Comparison of ENCODE assay signal across 1 cellular context in the genomic region with DNA sequence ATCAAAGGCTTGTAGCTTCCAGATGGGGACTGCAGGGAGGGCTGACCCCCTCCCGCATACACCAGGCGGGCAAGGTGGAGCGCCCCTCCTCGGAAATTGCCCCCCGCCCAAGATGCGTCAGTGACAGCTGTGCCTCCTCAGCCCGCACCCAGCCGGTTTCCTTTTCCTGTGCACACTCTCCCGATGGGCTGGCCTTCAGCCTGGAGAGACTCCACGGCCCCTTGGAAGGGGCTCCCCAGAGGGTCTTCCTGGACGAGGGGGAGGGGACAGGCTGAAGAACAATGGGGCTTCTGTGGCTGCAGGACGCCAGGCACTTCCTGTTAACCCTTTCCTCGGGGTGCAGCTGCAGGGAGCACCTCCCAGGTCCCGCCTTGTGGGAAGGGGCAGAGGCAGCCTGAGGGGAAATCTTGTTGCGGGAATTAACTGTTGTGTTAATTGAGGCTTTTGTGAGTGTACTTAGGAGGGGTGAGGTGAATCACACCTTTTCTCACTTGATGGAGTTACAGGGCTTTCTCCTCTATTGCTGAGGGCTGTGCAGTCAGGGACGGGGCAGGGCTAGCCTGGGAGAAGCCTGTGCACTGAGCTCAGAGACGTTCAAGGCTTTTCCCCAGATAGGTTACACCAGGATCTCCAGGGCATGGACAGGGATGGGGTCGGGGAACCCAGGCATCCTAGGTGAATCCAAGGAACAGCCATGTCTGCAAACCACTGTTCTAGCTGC.
TF ChIP-seq lines count a peak whose summit lies in the region.

No MANE protein-coding gene starts in this region.

TF ChIP-seq in HepG2, 621 proteins besides CTCF, POLR2A, EP300 and RAD21 (continued from another document and continues in another):
- TF ChIP-seq MAZ (IDR thresholded peaks at IDR 0.05; ENCODE audit: borderline replicate concordance, low read depth, low read length) (no peak; the same call in 1 of the 2 replicates), MAZ (CRISPR knock-in tag; IDR thresholded peaks at IDR 0.05; ENCODE audit: low read depth) (0 out of 2 replicates have a peak, but pooled peaks have one; percentile 39), FOXP1 (IDR thresholded peaks at IDR 0.05) (no peak), FOXP1 (CRISPR knock-in tag; IDR thresholded peaks at IDR 0.05) (peak; percentile 52), ZNF724P (CRISPR knock-in tag; IDR thresholded peaks at IDR 0.05; ENCODE audit: borderline replicate concordance) (0 out of 2 replicates have a peak, but pooled peaks have one; percentile 32), ZNF263 (CRISPR knock-in tag; IDR thresholded peaks at IDR 0.05) (peak; percentile 99), HOXA7 (CRISPR knock-in tag; IDR thresholded peaks at IDR 0.05) (no peak), ZNF34 (CRISPR knock-in tag; IDR thresholded peaks at IDR 0.05; ENCODE audit: borderline replicate concordance) (no peak), TRIM24 (CRISPR knock-in tag; IDR thresholded peaks at IDR 0.05) (no peak), HNRNPLL (IDR thresholded peaks at IDR 0.05; ENCODE audit: low read depth, low read length, poor library complexity, severe bottlenecking) (no peak), NFYB (CRISPR knock-in tag; IDR thresholded peaks at IDR 0.05) (peak; percentile 17; the same call in 1 of the 2 replicates), RARA (CRISPR knock-in tag; IDR thresholded peaks at IDR 0.05) (peak; percentile 69), MEF2D (CRISPR knock-in tag; IDR thresholded peaks at IDR 0.05) (peak; percentile 50; the same call in 1 of the 2 replicates), SRY (CRISPR knock-in tag; IDR thresholded peaks at IDR 0.05) (no peak), ZNF460 (CRISPR knock-in tag; IDR thresholded peaks at IDR 0.05; ENCODE audit: borderline replicate concordance) (no peak; the same call in 1 of the 2 replicates), RBAK (CRISPR knock-in tag; IDR thresholded peaks at IDR 0.05) (0 out of 2 replicates have a peak, but pooled peaks have one; percentile 11), HES4 (CRISPR knock-in tag; IDR thresholded peaks at IDR 0.05; ENCODE audit: borderline replicate concordance) (no peak), POLR2G (IDR thresholded peaks at IDR 0.05; ENCODE audit: low read depth, low read length) (peak; percentile 68), ZNF292 (CRISPR knock-in tag; IDR thresholded peaks at IDR 0.05; ENCODE audit: borderline replicate concordance, low read depth) (peak; percentile 43; the same call in 1 of the 2 replicates), NR1H2 (CRISPR knock-in tag; IDR thresholded peaks at IDR 0.05; ENCODE audit: borderline replicate concordance, low read depth) (no peak), ZNF619 (CRISPR knock-in tag; IDR thresholded peaks at IDR 0.05) (no peak), ESRRA (CRISPR knock-in tag; IDR thresholded peaks at IDR 0.05; ENCODE audit: low read depth) (no peak), ZNF616 (CRISPR knock-in tag; IDR thresholded peaks at IDR 0.05; ENCODE audit: low read depth) (0 out of 2 replicates have a peak, but pooled peaks have one; percentile 44), ZSCAN21 (CRISPR knock-in tag; IDR thresholded peaks at IDR 0.05; ENCODE audit: borderline replicate concordance) (peak; percentile 50; the same call in 1 of the 2 replicates), ZBTB1 (CRISPR knock-in tag; IDR thresholded peaks at IDR 0.05; ENCODE audit: borderline replicate concordance) (peak; percentile 65; the same call in 1 of the 2 replicates), ASH2L (IDR thresholded peaks at IDR 0.05; ENCODE audit: insufficient read length, low read depth, low read length) (peak; percentile 64), SMAD1 (CRISPR knock-in tag; IDR thresholded peaks at IDR 0.05; ENCODE audit: borderline replicate concordance, low read depth) (no peak), FOXA1 (IDR thresholded peaks at IDR 0.05) (no peak), FOXA1 (CRISPR knock-in tag; IDR thresholded peaks at IDR 0.05) (no peak), KLF15 (CRISPR knock-in tag; IDR thresholded peaks at IDR 0.05; ENCODE audit: borderline replicate concordance) (no peak; the same call in 1 of the 2 replicates), ZNF816 (CRISPR knock-in tag; IDR thresholded peaks at IDR 0.05; ENCODE audit: borderline replicate concordance) (no peak), SP140L (CRISPR knock-in tag; IDR thresholded peaks at IDR 0.05; ENCODE audit: borderline replicate concordance) (no peak; the same call in 1 of the 2 replicates), SUZ12 (IDR thresholded peaks at IDR 0.05; ENCODE audit: low read depth, low read length) (no peak), ZNF660 (CRISPR knock-in tag; IDR thresholded peaks at IDR 0.05; ENCODE audit: borderline replicate concordance, low read depth) (no peak)
- TF ChIP-seq, protein P1, sequence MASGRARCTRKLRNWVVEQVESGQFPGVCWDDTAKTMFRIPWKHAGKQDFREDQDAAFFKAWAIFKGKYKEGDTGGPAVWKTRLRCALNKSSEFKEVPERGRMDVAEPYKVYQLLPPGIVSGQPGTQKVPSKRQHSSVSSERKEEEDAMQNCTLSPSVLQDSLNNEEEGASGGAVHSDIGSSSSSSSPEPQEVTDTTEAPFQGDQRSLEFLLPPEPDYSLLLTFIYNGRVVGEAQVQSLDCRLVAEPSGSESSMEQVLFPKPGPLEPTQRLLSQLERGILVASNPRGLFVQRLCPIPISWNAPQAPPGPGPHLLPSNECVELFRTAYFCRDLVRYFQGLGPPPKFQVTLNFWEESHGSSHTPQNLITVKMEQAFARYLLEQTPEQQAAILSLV (CRISPR knock-in tag; IDR thresholded peaks at IDR 0.05; ENCODE audit: borderline replicate concordance), result peak; percentile 54; the same call in 1 of the 2 replicates
- TF ChIP-seq, protein P2, sequence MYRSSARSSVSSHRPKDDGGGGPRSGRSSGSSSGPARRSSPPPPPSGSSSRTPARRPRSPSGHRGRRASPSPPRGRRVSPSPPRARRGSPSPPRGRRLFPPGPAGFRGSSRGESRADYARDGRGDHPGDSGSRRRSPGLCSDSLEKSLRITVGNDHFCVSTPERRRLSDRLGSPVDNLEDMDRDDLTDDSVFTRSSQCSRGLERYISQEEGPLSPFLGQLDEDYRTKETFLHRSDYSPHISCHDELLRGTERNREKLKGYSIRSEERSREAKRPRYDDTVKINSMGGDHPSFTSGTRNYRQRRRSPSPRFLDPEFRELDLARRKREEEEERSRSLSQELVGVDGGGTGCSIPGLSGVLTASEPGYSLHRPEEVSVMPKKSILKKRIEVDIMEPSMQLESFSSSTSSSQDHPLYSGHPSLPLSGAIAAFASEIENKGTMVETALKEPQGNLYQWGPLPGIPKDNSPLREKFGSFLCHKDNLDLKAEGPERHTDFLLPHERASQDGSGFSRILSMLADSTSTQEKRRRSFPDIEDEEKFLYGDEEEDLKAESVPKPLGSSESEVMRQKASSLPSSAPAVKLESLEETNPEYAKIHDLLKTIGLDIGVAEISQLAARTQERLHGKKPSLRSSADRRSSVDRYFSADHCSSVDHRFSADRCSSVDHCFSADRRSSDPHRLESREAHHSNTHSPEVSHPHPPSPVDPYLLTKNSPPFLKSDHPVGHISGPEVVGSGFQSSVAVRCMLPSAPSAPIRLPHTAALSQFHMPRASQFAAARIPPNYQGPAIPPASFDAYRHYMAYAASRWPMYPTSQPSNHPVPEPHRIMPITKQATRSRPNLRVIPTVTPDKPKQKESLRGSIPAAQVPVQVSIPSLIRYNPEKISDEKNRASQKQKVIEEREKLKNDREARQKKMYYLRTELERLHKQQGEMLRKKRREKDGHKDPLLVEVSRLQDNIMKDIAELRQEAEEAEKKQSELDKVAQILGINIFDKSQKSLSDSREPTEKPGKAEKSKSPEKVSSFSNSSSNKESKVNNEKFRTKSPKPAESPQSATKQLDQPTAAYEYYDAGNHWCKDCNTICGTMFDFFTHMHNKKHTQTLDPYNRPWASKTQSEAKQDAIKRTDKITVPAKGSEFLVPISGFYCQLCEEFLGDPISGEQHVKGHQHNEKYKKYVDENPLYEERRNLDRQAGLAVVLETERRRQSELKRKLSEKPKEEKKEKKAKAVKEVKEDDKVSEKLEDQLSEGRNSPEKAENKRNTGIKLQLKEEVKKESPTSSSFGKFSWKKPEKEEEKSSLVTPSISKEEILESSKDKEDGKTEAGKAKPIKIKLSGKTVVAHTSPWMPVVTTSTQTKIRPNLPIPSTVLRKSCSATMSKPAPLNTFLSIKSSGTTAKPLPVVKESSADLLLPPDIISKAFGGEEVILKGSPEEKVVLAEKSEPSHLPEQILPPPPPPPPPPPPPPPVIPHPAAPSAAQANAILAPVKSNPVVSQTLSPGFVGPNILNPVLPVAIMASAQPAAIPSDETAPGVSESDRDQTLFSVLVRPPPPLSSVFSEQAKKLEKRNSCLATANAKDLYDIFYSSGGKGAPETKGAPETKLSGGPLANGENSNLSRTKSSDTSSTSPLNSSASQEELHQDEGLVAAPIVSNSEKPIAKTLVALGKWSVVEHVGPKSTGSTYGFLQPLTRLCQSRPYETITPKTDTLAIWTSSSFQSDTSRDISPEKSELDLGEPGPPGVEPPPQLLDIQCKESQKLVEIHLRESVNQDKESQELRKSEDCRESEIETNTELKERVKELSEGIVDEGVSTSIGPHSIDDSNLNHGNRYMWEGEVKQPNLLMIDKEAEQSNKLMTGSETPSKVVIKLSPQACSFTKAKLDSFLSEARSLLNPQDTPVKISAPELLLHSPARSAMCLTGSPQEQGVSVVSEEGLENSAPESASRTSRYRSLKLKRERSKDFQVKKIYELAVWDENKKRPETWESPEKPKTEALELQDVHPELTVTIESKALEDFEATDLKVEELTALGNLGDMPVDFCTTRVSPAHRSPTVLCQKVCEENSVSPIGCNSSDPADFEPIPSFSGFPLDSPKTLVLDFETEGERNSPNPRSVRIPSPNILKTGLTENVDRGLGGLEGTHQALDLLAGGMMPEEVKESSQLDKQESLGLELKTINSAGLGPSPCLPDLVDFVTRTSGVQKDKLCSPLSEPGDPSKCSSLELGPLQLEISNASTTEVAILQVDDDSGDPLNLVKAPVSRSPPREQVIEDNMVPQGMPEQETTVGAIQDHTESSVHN (CRISPR knock-in tag; IDR thresholded peaks at IDR 0.05), result no peak
- TF ChIP-seq, protein P3, sequence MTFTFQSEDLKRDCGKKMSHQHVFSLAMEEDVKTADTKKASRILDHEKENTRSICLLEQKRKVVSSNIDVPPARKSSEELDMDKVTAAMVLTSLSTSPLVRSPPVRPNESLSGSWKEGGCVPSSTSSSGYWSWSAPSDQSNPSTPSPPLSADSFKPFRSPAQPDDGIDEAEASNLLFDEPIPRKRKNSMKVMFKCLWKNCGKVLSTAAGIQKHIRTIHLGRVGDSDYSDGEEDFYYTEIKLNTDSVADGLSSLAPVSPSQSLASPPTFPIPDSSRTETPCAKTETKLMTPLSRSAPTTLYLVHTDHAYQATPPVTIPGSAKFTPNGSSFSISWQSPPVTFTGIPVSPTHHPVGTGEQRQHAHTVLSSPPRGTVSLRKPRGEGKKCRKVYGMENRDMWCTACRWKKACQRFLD (CRISPR knock-in tag; IDR thresholded peaks at IDR 0.05; ENCODE audit: borderline replicate concordance), result no peak
- TF ChIP-seq, protein P4, sequence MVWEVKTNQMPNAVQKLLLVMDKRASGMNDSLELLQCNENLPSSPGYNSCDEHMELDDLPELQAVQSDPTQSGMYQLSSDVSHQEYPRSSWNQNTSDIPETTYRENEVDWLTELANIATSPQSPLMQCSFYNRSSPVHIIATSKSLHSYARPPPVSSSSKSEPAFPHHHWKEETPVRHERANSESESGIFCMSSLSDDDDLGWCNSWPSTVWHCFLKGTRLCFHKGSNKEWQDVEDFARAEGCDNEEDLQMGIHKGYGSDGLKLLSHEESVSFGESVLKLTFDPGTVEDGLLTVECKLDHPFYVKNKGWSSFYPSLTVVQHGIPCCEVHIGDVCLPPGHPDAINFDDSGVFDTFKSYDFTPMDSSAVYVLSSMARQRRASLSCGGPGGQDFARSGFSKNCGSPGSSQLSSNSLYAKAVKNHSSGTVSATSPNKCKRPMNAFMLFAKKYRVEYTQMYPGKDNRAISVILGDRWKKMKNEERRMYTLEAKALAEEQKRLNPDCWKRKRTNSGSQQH (CRISPR knock-in tag; IDR thresholded peaks at IDR 0.05; ENCODE audit: low read depth), result no peak; the same call in 1 of the 2 replicates
- TF ChIP-seq, protein P5, sequence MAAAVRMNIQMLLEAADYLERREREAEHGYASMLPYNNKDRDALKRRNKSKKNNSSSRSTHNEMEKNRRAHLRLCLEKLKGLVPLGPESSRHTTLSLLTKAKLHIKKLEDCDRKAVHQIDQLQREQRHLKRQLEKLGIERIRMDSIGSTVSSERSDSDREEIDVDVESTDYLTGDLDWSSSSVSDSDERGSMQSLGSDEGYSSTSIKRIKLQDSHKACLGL (CRISPR knock-in tag; IDR thresholded peaks at IDR 0.05), result no peak
- TF ChIP-seq, protein P6, sequence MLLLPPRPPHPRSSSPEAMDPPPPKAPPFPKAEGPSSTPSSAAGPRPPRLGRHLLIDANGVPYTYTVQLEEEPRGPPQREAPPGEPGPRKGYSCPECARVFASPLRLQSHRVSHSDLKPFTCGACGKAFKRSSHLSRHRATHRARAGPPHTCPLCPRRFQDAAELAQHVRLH (CRISPR knock-in tag; IDR thresholded peaks at IDR 0.05; ENCODE audit: borderline replicate concordance, low read depth), result peak; percentile 83; the same call in 1 of the 2 replicates
- TF ChIP-seq, protein P7, sequence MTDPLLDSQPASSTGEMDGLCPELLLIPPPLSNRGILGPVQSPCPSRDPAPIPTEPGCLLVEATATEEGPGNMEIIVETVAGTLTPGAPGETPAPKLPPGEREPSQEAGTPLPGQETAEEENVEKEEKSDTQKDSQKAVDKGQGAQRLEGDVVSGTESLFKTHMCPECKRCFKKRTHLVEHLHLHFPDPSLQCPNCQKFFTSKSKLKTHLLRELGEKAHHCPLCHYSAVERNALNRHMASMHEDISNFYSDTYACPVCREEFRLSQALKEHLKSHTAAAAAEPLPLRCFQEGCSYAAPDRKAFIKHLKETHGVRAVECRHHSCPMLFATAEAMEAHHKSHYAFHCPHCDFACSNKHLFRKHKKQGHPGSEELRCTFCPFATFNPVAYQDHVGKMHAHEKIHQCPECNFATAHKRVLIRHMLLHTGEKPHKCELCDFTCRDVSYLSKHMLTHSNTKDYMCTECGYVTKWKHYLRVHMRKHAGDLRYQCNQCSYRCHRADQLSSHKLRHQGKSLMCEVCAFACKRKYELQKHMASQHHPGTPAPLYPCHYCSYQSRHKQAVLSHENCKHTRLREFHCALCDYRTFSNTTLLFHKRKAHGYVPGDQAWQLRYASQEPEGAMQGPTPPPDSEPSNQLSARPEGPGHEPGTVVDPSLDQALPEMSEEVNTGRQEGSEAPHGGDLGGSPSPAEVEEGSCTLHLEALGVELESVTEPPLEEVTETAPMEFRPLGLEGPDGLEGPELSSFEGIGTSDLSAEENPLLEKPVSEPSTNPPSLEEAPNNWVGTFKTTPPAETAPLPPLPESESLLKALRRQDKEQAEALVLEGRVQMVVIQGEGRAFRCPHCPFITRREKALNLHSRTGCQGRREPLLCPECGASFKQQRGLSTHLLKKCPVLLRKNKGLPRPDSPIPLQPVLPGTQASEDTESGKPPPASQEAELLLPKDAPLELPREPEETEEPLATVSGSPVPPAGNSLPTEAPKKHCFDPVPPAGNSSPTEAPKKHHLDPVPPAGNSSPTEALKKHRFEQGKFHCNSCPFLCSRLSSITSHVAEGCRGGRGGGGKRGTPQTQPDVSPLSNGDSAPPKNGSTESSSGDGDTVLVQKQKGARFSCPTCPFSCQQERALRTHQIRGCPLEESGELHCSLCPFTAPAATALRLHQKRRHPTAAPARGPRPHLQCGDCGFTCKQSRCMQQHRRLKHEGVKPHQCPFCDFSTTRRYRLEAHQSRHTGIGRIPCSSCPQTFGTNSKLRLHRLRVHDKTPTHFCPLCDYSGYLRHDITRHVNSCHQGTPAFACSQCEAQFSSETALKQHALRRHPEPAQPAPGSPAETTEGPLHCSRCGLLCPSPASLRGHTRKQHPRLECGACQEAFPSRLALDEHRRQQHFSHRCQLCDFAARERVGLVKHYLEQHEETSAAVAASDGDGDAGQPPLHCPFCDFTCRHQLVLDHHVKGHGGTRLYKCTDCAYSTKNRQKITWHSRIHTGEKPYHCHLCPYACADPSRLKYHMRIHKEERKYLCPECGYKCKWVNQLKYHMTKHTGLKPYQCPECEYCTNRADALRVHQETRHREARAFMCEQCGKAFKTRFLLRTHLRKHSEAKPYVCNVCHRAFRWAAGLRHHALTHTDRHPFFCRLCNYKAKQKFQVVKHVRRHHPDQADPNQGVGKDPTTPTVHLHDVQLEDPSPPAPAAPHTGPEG (CRISPR knock-in tag; IDR thresholded peaks at IDR 0.05), result peak; percentile 37; the same call in 1 of the 2 replicates
